ENCODE assay signal across 8 cellular contexts in genomic region chr6:150016324-150017185, GRCh38. TPM values are rescaled to one million over a fixed set of nuclear protein-coding genes. Genes with fewer than 3 reads are reported as not detected.
A peak's percentile ranks its signal among the peaks of the same experiment; 100 is the strongest.
DNase-seq lines count a peak whose midpoint lies in the region; ATAC-seq, FAIRE-seq and TF ChIP-seq lines count a peak whose summit lies in the region.

No MANE protein-coding gene starts in this region.

- TF ChIP-seq RAD21 in Ishikawa (IDR thresholded peaks at IDR 0.05; ENCODE audit: low read depth): peak; percentile 83

- peak; percentile 45 for TF ChIP-seq CTCF in BJ (IDR thresholded peaks at IDR 0.05; ENCODE audit: insufficient read depth, low read depth, low read length)

- H3K79me1 ChIP-seq in trophoblast cell (ENCODE audit: low read length): no peaks in the 10 kb centered on the region

- no peak overlapping the region for H2BK12ac ChIP-seq in trophoblast cell (ENCODE audit: low read length)

- no peak for TF ChIP-seq EP300 in Ishikawa (IDR thresholded peaks at IDR 0.05; ENCODE audit: borderline replicate concordance)

- H4K91ac ChIP-seq in trophoblast cell (ENCODE audit: low read depth, low read length): no peak overlapping the region

- no peak overlapping the region for H3K14ac ChIP-seq in trophoblast cell (ENCODE audit: low read length)

- H2AFZ ChIP-seq in trophoblast cell (ENCODE audit: insufficient read depth, low read length, poor library complexity): no peak overlapping the region

- no peak overlapping the region for H2BK5ac ChIP-seq in trophoblast cell (ENCODE audit: low read depth, low read length, poor library complexity)

- no peaks in the 10 kb centered on the region for H3K9me3 ChIP-seq in trophoblast cell (ENCODE audit: insufficient read depth, low read depth, low read length)

- no peak overlapping the region for H2BK120ac ChIP-seq in trophoblast cell (ENCODE audit: insufficient read depth, low read length, poor library complexity)

- H2AK5ac ChIP-seq in trophoblast cell (ENCODE audit: low read length): no peak overlapping the region

- H3K27ac Mint-ChIP-seq in activated naive CD4-positive, alpha-beta T cell treated with anti-CD3 and anti-CD28 coated beads, Interleukin-2, amount 50 U/mL, for 72 hours: no peak overlapping the region

- H3K9me3 Mint-ChIP-seq in activated naive CD4-positive, alpha-beta T cell treated with anti-CD3 and anti-CD28 coated beads, Interleukin-2, amount 50 U/mL, for 72 hours: no peaks in the 10 kb centered on the region

- CTCF ChIA-PET in BJ (lab: Yijun Ruan, JAX): interaction anchor here (0.6 to 2.1 kb wide), 23 partner anchors 8 to 379 kb away, joined by 3 to 24 read pairs (median 4); partner anchors contain the start of gene RAET1L

- H3K79me2 ChIP-seq in trophoblast cell (ENCODE audit: control insufficient read depth, insufficient read depth, low read length, poor library complexity): no peaks in the 10 kb centered on the region

- H4K12ac ChIP-seq in trophoblast cell (ENCODE audit: low read depth, low read length): no peak overlapping the region

- H3K27me3 ChIP-seq in BJ (ENCODE audit: control insufficient read depth, insufficient read depth, low read length) (peaks cover 32% of the 10 kb centered on the region), trophoblast cell (ENCODE audit: insufficient read depth, low read length) (peaks cover 23% of the 10 kb centered on the region)

- no peak overlapping the region for H3K27ac ChIP-seq in trophoblast cell (ENCODE audit: low read depth, low read length)

- DNase-seq in BJ (ENCODE audit: low read depth) (no peak), RCC 7860 (ENCODE audit: low spot score) (peak; percentile 23), glomerular visceral epithelial cell (ENCODE audit: extremely low spot score) (peak; percentile 67), trophoblast cell (peak; percentile 47 to 91)
- DNase-seq in activated naive CD4-positive, alpha-beta T cell treated with anti-CD3 and anti-CD28 coated beads, Interleukin-2, amount 50 U/mL, for 72 hours (ENCODE audit: low spot score in 2 of 2): peak in 1 of 2 donors; percentile 57

- no peak overlapping the region for H3K4me3 ChIP-seq in BJ (ENCODE audit: low read depth, low read length)
- H3K4me3 ChIP-seq in trophoblast cell (ENCODE audit: low read depth, low read length): no peak overlapping the region

- no peak overlapping the region for H3K23ac ChIP-seq in trophoblast cell (ENCODE audit: low read length)

- no peak overlapping the region for H3K4me2 ChIP-seq in trophoblast cell (ENCODE audit: low read length)

- H3K36me3 ChIP-seq in BJ (ENCODE audit: control insufficient read depth, insufficient read depth, low read length): no peaks in the 10 kb centered on the region
- no peaks in the 10 kb centered on the region for H3K36me3 ChIP-seq in trophoblast cell (ENCODE audit: control insufficient read depth in 1 of 2, insufficient read depth in 2 of 2, low read length in 2 of 2)

- peaks cover 0 to 5% of the 10 kb centered on the region in 2 donors for H3K36me3 Mint-ChIP-seq in activated naive CD4-positive, alpha-beta T cell treated with anti-CD3 and anti-CD28 coated beads, Interleukin-2, amount 50 U/mL, for 72 hours

- ATAC-seq in GM18511 (IDR thresholded peaks at IDR 0.05; ENCODE audit: unreplicated experiment) (peak; percentile 63), HG03457 (IDR thresholded peaks at IDR 0.05; ENCODE audit: unreplicated experiment) (no peak)
- ATAC-seq in activated naive CD4-positive, alpha-beta T cell treated with anti-CD3 and anti-CD28 coated beads, Interleukin-2, amount 50 U/mL, for 72 hours: peak; percentile 56 to 79

- no CpG with 5 or more reads among the region's 6 CpGs for WGBS in trophoblast cell (ENCODE audit: extremely low coverage, insufficient coverage, insufficient read length)

- POLR2A ChIA-PET in BJ (lab: Charles Lee): no interaction called here

- no peak overlapping the region for H3K4ac ChIP-seq in trophoblast cell (ENCODE audit: low read depth, low read length)

- H3K18ac ChIP-seq in trophoblast cell (ENCODE audit: low read length): no peak overlapping the region

- no peak overlapping the region for H4K8ac ChIP-seq in trophoblast cell (ENCODE audit: low read depth, low read length)

- H3K4me1 ChIP-seq in trophoblast cell (ENCODE audit: control insufficient read depth in 1 of 2, insufficient read depth in 2 of 2, low read length in 2 of 2): no peaks in the 10 kb centered on the region

- no peak overlapping the region for H3K9ac ChIP-seq in trophoblast cell (ENCODE audit: low read length)

- FAIRE-seq in RCC 7860 (lab: Jason Lieb, UNC): no peak

TF ChIP-seq in Ishikawa, 13 proteins besides CTCF, POLR2A, EP300 and RAD21:
- TF ChIP-seq YY1 (IDR thresholded peaks at IDR 0.05; ENCODE audit: low read depth): no peak
- TF ChIP-seq TEAD4 (IDR thresholded peaks at IDR 0.05): 0 out of 2 replicates have a peak, but pooled peaks have one; percentile 14
- no peak for TF ChIP-seq TCF12 (IDR thresholded peaks at IDR 0.05; ENCODE audit: low read depth)
TF ChIP-seq in Ishikawa: peak in this region for 1.

RNA-seq across cellular contexts. Expression of gene RAET1L, which starts 8.8 kb away (rescaled TPM):
- not detected in 2 replicates for polyA plus RNA-seq in BJ (2011; rRNA removed)
- not detected in 2 replicates for polyA minus RNA-seq in BJ (2011; rRNA and poly(A)+ RNA removed)
- not detected for total RNA-seq in activated naive CD4-positive, alpha-beta T cell treated with anti-CD3 and anti-CD28 coated beads, Interleukin-2, amount 50 U/mL, for 72 hours
- not detected in 2 replicates for polyA plus RNA-seq in trophoblast cell (2013)

RNA-seq across cellular contexts. Expression of gene ULBP3, which starts 52.4 kb away (rescaled TPM):
- polyA plus RNA-seq in BJ (2011; rRNA removed): 5.6 and 6.0 TPM in 2 replicates
- 3.5 and 5.1 TPM in 2 replicates for polyA minus RNA-seq in BJ (2011; rRNA and poly(A)+ RNA removed)
- not detected for total RNA-seq in activated naive CD4-positive, alpha-beta T cell treated with anti-CD3 and anti-CD28 coated beads, Interleukin-2, amount 50 U/mL, for 72 hours
- polyA plus RNA-seq in trophoblast cell (2013): 0.89 and 0.99 TPM in 2 replicates

RNA-seq across cellular contexts. Expression of gene ULBP1, which starts 52.8 kb away (rescaled TPM):
- 2.6 TPM in 2 replicates for polyA plus RNA-seq in BJ (2011; rRNA removed)
- polyA minus RNA-seq in BJ (2011; rRNA and poly(A)+ RNA removed): 0.43 and 0.93 TPM in 2 replicates
- total RNA-seq in activated naive CD4-positive, alpha-beta T cell treated with anti-CD3 and anti-CD28 coated beads, Interleukin-2, amount 50 U/mL, for 72 hours: under 1 TPM; 0.77 to 0.99 TPM
- 0.48 and 0.58 TPM in 2 replicates for polyA plus RNA-seq in trophoblast cell (2013)
